ENCODE assay signal across 11 cellular contexts in genomic region chr12:124620606-124621295, GRCh38. TPM values are rescaled to one million over a fixed set of nuclear protein-coding genes. Genes with fewer than 3 reads are reported as not detected.
DNase-seq lines count a peak whose midpoint lies in the region; ATAC-seq and TF ChIP-seq lines count a peak whose summit lies in the region.
"Had no signal": no experiment of that assay in that cellular context is flagged by ENCODE, and none has a peak within 500 bp of the region (broad histone marks: within the 10 kb centered on the region; RNA-seq: fewer than 3 reads in every experiment).

No MANE protein-coding gene starts in this region.

- H3K27me3 Mint-ChIP-seq in activated naive CD8-positive, alpha-beta T cell treated with anti-CD3 and anti-CD28 coated beads, Interleukin-2, amount 50 U/mL, for 24 hours = peaks cover 2% of the 10 kb centered on the region

- H3K9me3 ChIP-seq in aorta (ENCODE audit: control insufficient read depth, low read length) = no peaks in the 10 kb centered on the region

- H3K36me3 ChIP-seq in aorta (ENCODE audit: control insufficient read depth in 1 of 2, insufficient read depth in 2 of 2, low read length in 1 of 2) = no peaks in the 10 kb centered on the region

- peak; percentile 35 for ATAC-seq in Right ventricle myocardium inferior
- peak; percentile 27 for ATAC-seq in aorta (ENCODE audit: low FRiP score)
- ATAC-seq in activated naive CD8-positive, alpha-beta T cell treated with anti-CD3 and anti-CD28 coated beads, Interleukin-2, amount 50 U/mL, for 24 hours = no peak

- H3K4me1 ChIP-seq in aorta (ENCODE audit: control insufficient read depth in 1 of 2, insufficient read depth in 2 of 2, low read length in 2 of 2) = no peaks in the 10 kb centered on the region

- peak overlapping the region in 1 of 2 donors; percentile 68 for H3K27ac ChIP-seq in aorta (ENCODE audit: low read depth in 1 of 2, low read length in 2 of 2)

- no peak overlapping the region for H3K4me3 Mint-ChIP-seq in activated naive CD8-positive, alpha-beta T cell treated with anti-CD3 and anti-CD28 coated beads, Interleukin-2, amount 50 U/mL, for 24 hours
- H3K4me3 Mint-ChIP-seq: naive B cell had no signal

- H3K9me3 Mint-ChIP-seq in activated naive CD8-positive, alpha-beta T cell treated with anti-CD3 and anti-CD28 coated beads, Interleukin-2, amount 50 U/mL, for 24 hours = no peaks in the 10 kb centered on the region

- H3K4me1 Mint-ChIP-seq in activated naive CD8-positive, alpha-beta T cell treated with anti-CD3 and anti-CD28 coated beads, Interleukin-2, amount 50 U/mL, for 24 hours = no peaks in the 10 kb centered on the region

- intact Hi-C loops in Right ventricle myocardium inferior (cut with DNase I) = loop anchor here (5.0 kb wide), 1 partner anchor 103 kb away; no protein-coding TSS in a partner anchor
- intact Hi-C loops in cardiac septum (cut with DNase I) = no loop called here
- intact Hi-C loops in posterior vena cava (cut with DNase I) = loop anchor here in 1 of 2 donors (5.0 to 10.0 kb wide), 2 partner anchors 48 to 144 kb away; no protein-coding TSS in a partner anchor
- intact Hi-C loops in aorta (cut with DNase I) = loop anchor here in 1 of 2 donors (5.0 kb wide), 3 partner anchors 53 to 127 kb away; partner anchors contain the start of gene NCOR2

- no peak overlapping the region for H3K4me3 ChIP-seq in fibroblast of pulmonary artery (replicated peaks; ENCODE audit: low read depth, low read length)
- H3K4me3 ChIP-seq in aorta (ENCODE audit: low read length in 2 of 2) = no peak overlapping the region

- TF ChIP-seq CTCF in fibroblast of pulmonary artery (IDR thresholded peaks at IDR 0.05; ENCODE audit: low read length, missing control alignments) = no peak

- no peak for DNase-seq in Right ventricle myocardium inferior (ENCODE audit: missing footprints)
- no peak for DNase-seq in cardiac septum (ENCODE audit: low spot score)
- peak; percentile 56 for DNase-seq in fibroblast of pulmonary artery (ENCODE audit: low read depth)
- DNase-seq in posterior vena cava (ENCODE audit: low spot score) = peak; percentile 88
- peak; percentile 62 to 88 for DNase-seq in aorta
- no peak for DNase-seq in activated naive CD8-positive, alpha-beta T cell treated with anti-CD3 and anti-CD28 coated beads, Interleukin-2, amount 50 U/mL, for 24 hours
- no peak for DNase-seq in COLO668 (lab: John Stamatoyannopoulos, UW; ENCODE audit: unreplicated experiment)
- DNase-seq in NCI-H510A (lab: John Stamatoyannopoulos, UW) = no peak
- DNase-seq: activated T-cell treated with anti-CD3 and anti-CD28 coated beads, Interleukin-2, amount 50 U/mL, for 1 hour; naive B cell; NCI-H1930 had no signal

- no peak overlapping the region for H3K27ac Mint-ChIP-seq in activated naive CD8-positive, alpha-beta T cell treated with anti-CD3 and anti-CD28 coated beads, Interleukin-2, amount 50 U/mL, for 24 hours
- H3K27ac Mint-ChIP-seq: naive B cell had no signal

- no peaks in the 10 kb centered on the region for H3K36me3 Mint-ChIP-seq in activated naive CD8-positive, alpha-beta T cell treated with anti-CD3 and anti-CD28 coated beads, Interleukin-2, amount 50 U/mL, for 24 hours (ENCODE audit: low read depth)
- H3K36me3 Mint-ChIP-seq: naive B cell had no signal

- WGBS in aorta, 2 donors = 27 to 34% methylated on average over 12 of the region's 12 CpGs

- H3K27me3 ChIP-seq in aorta (ENCODE audit: control insufficient read depth in 1 of 2, insufficient read depth in 2 of 2, low read length in 1 of 2) = no peaks in the 10 kb centered on the region

RNA-seq across cellular contexts. Expression of gene NCOR2, which starts 53.3 kb away (rescaled TPM):
- total RNA-seq in Right ventricle myocardium inferior (134 TPM), cardiac septum (159 TPM), posterior vena cava (100 to 1,000 TPM; 210 to 279 TPM), aorta (100 to 1,000 TPM; 201 to 248 TPM)
- 10 to 100 TPM; 39.1 to 48.2 TPM for polyA plus RNA-seq in aorta

Comparison
In these comparisons a context has a peak if more than half of its experiments do, and no peak if none do; other contexts are left out.
1. DNase-seq: peak in fibroblast of pulmonary artery (single experiment), posterior vena cava (single experiment) and aorta (2 of 2); none in Right ventricle myocardium inferior (single experiment), cardiac septum (single experiment), activated naive CD8-positive, alpha-beta T cell treated with anti-CD3 and anti-CD28 coated beads, Interleukin-2, amount 50 U/mL, for 24 hours (single experiment), COLO668 (single experiment) and NCI-H510A (single experiment).